Comparison of ENCODE assay signal across 1 cellular context in the genomic region with DNA sequence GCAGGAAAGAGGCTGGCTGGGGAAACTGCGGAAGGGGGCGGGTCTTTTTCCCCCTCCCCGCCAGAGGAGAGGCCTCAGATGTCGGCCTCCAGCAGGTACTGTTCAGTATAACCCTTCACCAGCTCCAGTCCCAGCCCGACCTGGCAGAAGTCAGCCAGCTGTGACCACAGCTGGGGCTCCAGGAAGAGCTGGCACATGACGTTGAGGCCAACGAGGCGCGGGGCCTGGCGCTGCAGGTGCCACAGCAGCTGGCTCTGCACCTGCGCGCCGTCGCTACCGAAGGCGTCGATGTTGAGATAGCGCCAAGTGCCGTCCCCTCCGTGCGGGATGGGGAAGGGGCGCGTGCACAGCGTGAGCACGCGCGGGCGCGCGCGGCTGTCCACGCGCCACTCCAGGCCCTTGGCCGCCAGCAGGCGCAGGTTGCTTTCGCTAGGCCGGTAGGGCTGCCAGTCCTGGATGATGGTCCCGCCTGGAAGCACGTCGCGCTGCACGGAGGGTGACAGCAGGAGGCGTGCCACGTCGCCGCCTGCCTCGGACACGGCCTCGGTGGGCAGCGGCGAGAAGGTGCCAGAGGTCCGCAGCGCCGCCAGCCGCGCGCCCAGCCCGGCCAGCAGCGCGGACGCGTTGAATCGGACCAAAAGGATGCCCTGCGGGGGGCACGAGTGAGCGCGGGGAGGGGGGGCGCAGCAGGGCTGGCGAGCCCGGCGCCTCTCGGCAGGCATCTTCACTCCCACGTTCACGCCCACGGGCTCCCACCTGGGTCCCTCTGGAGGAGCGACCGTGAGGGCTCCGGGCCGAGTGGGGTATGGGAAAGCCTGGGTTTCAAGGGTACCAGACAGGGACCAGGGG.
TF ChIP-seq lines count a peak whose summit lies in the region.

No MANE protein-coding gene starts in this region.

TF ChIP-seq in H1, 55 proteins besides CTCF, POLR2A, EP300 and RAD21:
- TF ChIP-seq CREB1 (IDR thresholded peaks at IDR 0.05), result peak; percentile 56; the same call in 1 of the 2 replicates
- no peak for TF ChIP-seq BCL11A (IDR thresholded peaks at IDR 0.05; ENCODE audit: low read depth in 2 of 2, low read length in 2 of 2)
- peak; percentile 75 to 85; a peak in 2 of 4 replicates for TF ChIP-seq SIN3A (conservative IDR thresholded peaks at IDR 0.05 in 1 of 2, IDR thresholded peaks at IDR 0.05 in 1 of 2; ENCODE audit: low read depth in 1 of 2, low read length in 2 of 2)
- no peak for TF ChIP-seq CHD2 (IDR thresholded peaks at IDR 0.05; ENCODE audit: low read length)
- peak; percentile 20 for TF ChIP-seq ASH2L (IDR thresholded peaks at IDR 0.05; ENCODE audit: low read length)
- TF ChIP-seq, protein P1, sequence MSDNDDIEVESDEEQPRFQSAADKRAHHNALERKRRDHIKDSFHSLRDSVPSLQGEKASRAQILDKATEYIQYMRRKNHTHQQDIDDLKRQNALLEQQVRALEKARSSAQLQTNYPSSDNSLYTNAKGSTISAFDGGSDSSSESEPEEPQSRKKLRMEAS (IDR thresholded peaks at IDR 0.05), result peak; percentile 75; the same call in 1 of the 2 replicates
- TF ChIP-seq CTBP2 (IDR thresholded peaks at IDR 0.05; ENCODE audit: borderline replicate concordance, insufficient read depth, insufficient read length, low read length), result peak; percentile 79
- TF ChIP-seq RBBP5 (IDR thresholded peaks at IDR 0.05; ENCODE audit: borderline replicate concordance, low read depth, low read length), result no peak
- TF ChIP-seq E2F6 (IDR thresholded peaks at IDR 0.05), result peak; percentile 74
- TF ChIP-seq EZH2 (IDR thresholded peaks at IDR 0.05; ENCODE audit: low read depth, low read length, severe bottlenecking), result peak; percentile 76
- TF ChIP-seq TCF12 (IDR thresholded peaks at IDR 0.05; ENCODE audit: low read depth, low read length), result peak; percentile 63; the same call in 1 of the 2 replicates
- 0 out of 2 replicates have a peak, but pooled peaks have one; percentile 46 for TF ChIP-seq EGR1 (IDR thresholded peaks at IDR 0.05; ENCODE audit: borderline replicate concordance, low read depth, low read length)
